ENCODE assay signal across 8 cellular contexts in the genomic region with DNA sequence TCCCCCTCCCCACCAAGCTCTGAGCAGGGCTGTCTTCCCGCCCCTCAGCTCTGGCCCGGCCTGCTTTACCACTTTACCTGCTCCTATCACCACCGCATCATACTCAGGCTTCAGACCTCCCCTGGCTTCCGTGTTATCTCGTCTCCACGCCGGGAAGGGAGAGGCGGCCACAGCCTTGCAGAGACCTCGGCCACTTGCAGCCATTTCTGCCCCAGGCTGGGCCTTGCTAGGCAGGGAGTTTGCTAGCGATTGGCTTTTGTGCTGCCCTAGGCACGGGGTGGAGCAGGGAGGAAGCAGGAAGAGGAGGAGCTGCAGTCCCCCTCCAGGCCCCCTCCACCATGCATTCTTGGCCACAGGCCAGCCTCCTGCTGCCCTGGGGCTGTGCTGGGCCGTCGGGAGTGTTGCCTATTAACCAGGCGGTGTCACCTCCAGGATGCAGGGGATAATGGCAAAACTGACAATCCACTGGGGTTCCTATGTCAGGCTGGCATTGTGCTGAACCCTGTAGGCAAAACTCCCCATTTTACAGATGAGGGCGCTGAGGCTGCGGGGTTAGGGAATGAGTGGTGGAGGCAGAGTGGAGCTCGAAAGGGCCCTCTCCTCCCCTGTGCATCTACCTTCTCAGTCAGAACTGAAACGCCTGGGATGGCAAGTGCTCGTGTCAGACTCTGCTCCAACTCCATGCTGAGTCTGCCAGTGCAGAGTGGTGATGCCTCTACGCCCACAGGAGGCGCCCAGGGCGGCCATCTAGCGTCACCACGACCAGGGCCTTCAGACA. TPM values are rescaled to one million over a fixed set of nuclear protein-coding genes. Genes with fewer than 3 reads are reported as not detected.
A peak's percentile ranks its signal among the peaks of the same experiment; 100 is the strongest.
DNase-seq lines count a peak whose midpoint lies in the region; ATAC-seq and TF ChIP-seq lines count a peak whose summit lies in the region.

A gene (minus strand): TSS at position 251 of the 778 bp plus-strand sequence. CDS start 47 bp downstream, at position 204.

- peak within 1 kb of the TSS; percentile 74 for H3K4ac ChIP-seq in mesendoderm (ENCODE audit: low read depth, low read length)

- H2AK5ac ChIP-seq in mesendoderm (ENCODE audit: low read length) = peak within 1 kb of the TSS; percentile 12

- no CpG with 5 or more reads among the region's 24 CpGs for WGBS in mesendoderm (ENCODE audit: extremely low coverage, insufficient coverage, low lambda C conversion rate)

- no peak within 1 kb of the TSS for H2BK120ac ChIP-seq in mesendoderm (ENCODE audit: low read depth, low read length)

- no peak within 1 kb of the TSS for H3K23ac ChIP-seq in mesendoderm (ENCODE audit: low read length)

- H3K4me3 ChIP-seq in HFF-Myc (replicated peaks; ENCODE audit: low read depth, low read length) (peak within 1 kb of the TSS; percentile 64), epithelial cell of proximal tubule (ENCODE audit: low read depth, low read length) (peak within 1 kb of the TSS; percentile 78), mesendoderm (ENCODE audit: low read length) (peak within 1 kb of the TSS; percentile 54)

- peaks cover 6% of the 10 kb centered on the region for H3K4me1 ChIP-seq in mesendoderm (ENCODE audit: control insufficient read depth, low read depth, low read length)

- H3K79me1 ChIP-seq in mesendoderm (ENCODE audit: low read length) = no peaks in the 10 kb centered on the region

- H3K27ac ChIP-seq in mesendoderm (ENCODE audit: low read depth, low read length) = peak within 1 kb of the TSS; percentile 31

- H3K18ac ChIP-seq in mesendoderm (ENCODE audit: low read length) = peak within 1 kb of the TSS; percentile 34

- H2BK15ac ChIP-seq in mesendoderm (replicated peaks; ENCODE audit: low read depth) = no peak within 1 kb of the TSS

- H2BK5ac ChIP-seq in mesendoderm (ENCODE audit: low read length) = peak within 1 kb of the TSS; percentile 89

- TF ChIP-seq CTCF in HFF-Myc (IDR thresholded peaks at IDR 0.05; ENCODE audit: low read depth, low read length, missing control alignments) = peak; percentile 3
- TF ChIP-seq CTCF in epithelial cell of proximal tubule (conservative IDR thresholded peaks at IDR 0.05; ENCODE audit: low read depth, low read length) = no peak

- no peaks in the 10 kb centered on the region for H3K79me2 ChIP-seq in mesendoderm (ENCODE audit: control insufficient read depth, insufficient read depth, low read length)

- H3K36me3 ChIP-seq in mesendoderm (ENCODE audit: control insufficient read depth, insufficient read depth, low read length) = no peaks in the 10 kb centered on the region

- H3K27me3 ChIP-seq in mesendoderm (ENCODE audit: insufficient read depth, low read length, poor library complexity) = no peaks in the 10 kb centered on the region

- peak within 1 kb of the TSS; percentile 88 for H3K56ac ChIP-seq in mesendoderm (ENCODE audit: low read length)

- ATAC-seq in stimulated activated naive CD8-positive, alpha-beta T cell treated with anti-CD3 and anti-CD28 coated beads, Interleukin-15, Interleukin-2, amounts not matched to agents 100 U/mL and 50 U/mL, for 24 hours = peak; percentile 69

- H4K8ac ChIP-seq in mesendoderm (ENCODE audit: low read depth, low read length) = no peak within 1 kb of the TSS

- no peak within 1 kb of the TSS for H4K5ac ChIP-seq in mesendoderm (ENCODE audit: low read length)

- DNase-seq in CMK (ENCODE audit: low read depth) (peak; percentile 80), HFF-Myc (ENCODE audit: extremely low read depth, low read depth) (peak; percentile 81), NCI-H345 treated with DMSO at 0.1 percent for 48 hours (lab: John Stamatoyannopoulos, UW; ENCODE audit: unreplicated experiment) (peak; percentile 73), activated T-cell treated with anti-CD3 and anti-CD28 coated beads for 48 hours (ENCODE audit: low read depth) (peak; percentile 15), epithelial cell of proximal tubule (ENCODE audit: low read depth) (peak; percentile 44), mesendoderm (peak; percentile 97), NCI-H1048 (lab: John Stamatoyannopoulos, UW) (no peak)
- DNase-seq in stimulated activated naive CD8-positive, alpha-beta T cell treated with anti-CD3 and anti-CD28 coated beads, Interleukin-15, Interleukin-2, amounts not matched to agents 100 U/mL and 50 U/mL, for 24 hours = peak; percentile 47

- H3K4me2 ChIP-seq in mesendoderm (ENCODE audit: low read length) = peak within 1 kb of the TSS; percentile 44

- peak within 1 kb of the TSS; percentile 78 for H3K9ac ChIP-seq in mesendoderm (ENCODE audit: low read length)

RNA-seq across cellular contexts. Expression of the gene that starts here (rescaled TPM):
- total RNA-seq in epithelial cell of proximal tubule = 3.7 and 5.8 TPM in 2 replicates
- polyA plus RNA-seq in mesendoderm (2013, experiment 1 of 2) = 0.48 TPM
- polyA plus RNA-seq in mesendoderm (2013, experiment 2 of 2) = 1.2 TPM
